In genomic region chr3:58988041-58988440, GRCh38 we compare ENCODE assay signal across 19 cellular contexts.
"Had no signal": no experiment of that assay in that cellular context is flagged by ENCODE, and none has a peak within 500 bp of the region (broad histone marks: within the 10 kb centered on the region; RNA-seq: fewer than 3 reads in every experiment).

No MANE protein-coding gene starts in this region.

- ATAC-seq: left lobe of liver; pancreas; right cardiac atrium; stimulated activated memory B cell treated with anti-CD40 and anti-IgM and Interleukin-4, amounts not matched to agents 10 μg/mL and 1 μg/mL and 100 μg/mL, for 72 hours had no signal

- H3K27me3 ChIP-seq: hepatocyte, pancreas, tibial artery, upper lobe of left lung, uterus had no signal

- H3K4me2 ChIP-seq: hepatocyte had no signal

- DNase-seq: dermis blood vessel endothelial cell; erythroblast; foreskin melanocyte; head of caudate nucleus; mammary epithelial cell; midbrain; naive B cell; occipital lobe; pancreas; right cardiac atrium; stimulated activated CD4-positive, alpha-beta T cell treated with anti-CD3 and anti-CD28 coated beads, Interleukin-15, amount 100 ng/mL, for 24 hours; stimulated activated CD4-positive, alpha-beta T cell treated with anti-CD3 and anti-CD28 coated beads, Interleukin-1b, Interleukin-23, amount 100 ng/mL, for 48 hours; stimulated activated CD4-positive, alpha-beta T cell treated with anti-CD3 and anti-CD28 coated beads, Interleukin-4, amount 100 ng/mL, for 24 hours; tibial artery; upper lobe of left lung; uterus had no signal

- H3K4me1 ChIP-seq: pancreas, tibial artery, upper lobe of left lung, uterus had no signal

- H3K27ac ChIP-seq: hepatocyte, pancreas, tibial artery, upper lobe of left lung, uterus had no signal

- H3K9me3 ChIP-seq: pancreas, uterus had no signal

- H3K79me2 ChIP-seq: hepatocyte had no signal

- H2AFZ ChIP-seq: hepatocyte had no signal

- H3K36me3 ChIP-seq: pancreas, tibial artery, upper lobe of left lung, uterus had no signal

- H3K4me3 ChIP-seq: hepatocyte, pancreas, tibial artery, upper lobe of left lung, uterus had no signal
